Comparison of ENCODE assay signal across 1 cellular context in genomic region chr15:88655103-88655553, GRCh38.
TF ChIP-seq lines count a peak whose summit lies in the region.

No MANE protein-coding gene starts in this region.

TF ChIP-seq in GM12878, 131 proteins besides CTCF, POLR2A, EP300 and RAD21:
- no peak for TF ChIP-seq RUNX3 (IDR thresholded peaks at IDR 0.05; ENCODE audit: low read length)
- TF ChIP-seq ZZZ3 (IDR thresholded peaks at IDR 0.05; ENCODE audit: control insufficient read depth, insufficient read length, low read depth) = no peak
- no peak for TF ChIP-seq SPI1 (IDR thresholded peaks at IDR 0.05; ENCODE audit: borderline replicate concordance, insufficient read depth, low read depth, low read length)
- no peak for TF ChIP-seq CEBPB (IDR thresholded peaks at IDR 0.05; ENCODE audit: borderline replicate concordance in 1 of 2, low read depth in 2 of 2, low read length in 2 of 2)
- no peak for TF ChIP-seq YY1 (IDR thresholded peaks at IDR 0.05; ENCODE audit: low read depth, low read length)
- no peak for TF ChIP-seq WRNIP1 (IDR thresholded peaks at IDR 0.05; ENCODE audit: borderline replicate concordance, low read depth, low read length)
- no peak for TF ChIP-seq RELB (IDR thresholded peaks at IDR 0.05; ENCODE audit: low read depth)
